9 cellular contexts compared by ENCODE assay signal in genomic region chr4:113645771-113646455, GRCh38.
DNase-seq lines count a peak whose midpoint lies in the region; ATAC-seq, FAIRE-seq and TF ChIP-seq lines count a peak whose summit lies in the region.
"Had no signal": no experiment of that assay in that cellular context is flagged by ENCODE, and none has a peak within 500 bp of the region (broad histone marks: within the 10 kb centered on the region; RNA-seq: fewer than 3 reads in every experiment).

No MANE protein-coding gene starts in this region.

- WGBS in A549 (ENCODE audit: missing lambda C conversion rate), result 2% methylated on average over 5 of the region's 5 CpGs
- 52 to 59% methylated on average over 5 of the region's 5 CpGs for WGBS in body of pancreas, 2 donors

- TF ChIP-seq EP300 in A549 (IDR thresholded peaks at IDR 0.05), result peak; percentile 69 to 82; a peak in 3 of 5 replicates

- H3K36me3 ChIP-seq in body of pancreas (replicated peaks in 1 of 2; ENCODE audit: insufficient read depth in 1 of 2, low read depth in 2 of 2), result no peaks in the 10 kb centered on the region

- peak; percentile 97 to 99 for ATAC-seq in A549
- peak; percentile 98 for ATAC-seq in body of pancreas
- no peak for ATAC-seq in GM19463 (IDR thresholded peaks at IDR 0.05; ENCODE audit: unreplicated experiment)

- CTCF ChIA-PET in A549 (lab: Yijun Ruan, JAX), result interaction anchor here (0.6 to 1.6 kb wide), 6 partner anchors 10 to 115 kb away, joined by 3 to 7 read pairs (median 4); no protein-coding TSS in a partner anchor

- peak; percentile 69 to 94 for DNase-seq in A549 (ENCODE audit: low read depth in 1 of 2, low spot score in 1 of 2)
- peak; percentile 68 for DNase-seq in HFFc6
- DNase-seq in body of pancreas, result peak; percentile 54 to 71 (median 67)
- DNase-seq in kidney glomerular epithelial cell (lab: John Stamatoyannopoulos, UW), result peak; percentile 74
- no peak for DNase-seq in activated T-helper 1 cell treated with anti-CD3 and anti-CD28 coated beads, Interleukin-12 subunit alpha, Interleukin-12 subunit beta, Interleukin-2, Interleukin-4 antibody, amounts not matched to agents 30 ng/mL and 10 ng/mL and 1 ng/mL, durations not matched to agents 14 hours and 24 hours and 36 hours (ENCODE audit: low spot score)
- DNase-seq in activated CD4-positive, alpha-beta T cell treated with anti-CD3 and anti-CD28 coated beads, Interleukin-2, amount 50 U/mL, for 1 hour, result no peak
- no peak for DNase-seq in GDM1 (lab: John Stamatoyannopoulos, UW)
- DNase-seq: posterior cingulate gyrus had no signal

- peaks cover 18% of the 10 kb centered on the region for H3K36me3 Mint-ChIP-seq in HFFc6 (ENCODE audit: low read depth)
- H3K36me3 Mint-ChIP-seq in activated T-helper 1 cell treated with anti-CD3 and anti-CD28 coated beads, Interleukin-12 subunit alpha, Interleukin-12 subunit beta, Interleukin-2, Interleukin-4 antibody, amounts not matched to agents 30 ng/mL and 10 ng/mL and 1 ng/mL, durations not matched to agents 14 hours and 24 hours and 36 hours (ENCODE audit: low read depth), result peaks cover 23% of the 10 kb centered on the region

- H3K9me3 ChIP-seq in A549 (no peaks in the 10 kb centered on the region), body of pancreas (no peaks in the 10 kb centered on the region)

- intact Hi-C loops in body of pancreas (cut with DNase I), result no loop called here
- intact Hi-C loops in activated T-helper 1 cell treated with anti-CD3 and anti-CD28 coated beads, Interleukin-12 subunit alpha, Interleukin-12 subunit beta, Interleukin-2, Interleukin-4 antibody, amounts not matched to agents 30 ng/mL and 10 ng/mL and 1 ng/mL, durations not matched to agents 14 hours and 24 hours and 36 hours (cut with micrococcal nuclease), result no loop called here

- peak overlapping the region; percentile 66 for H3K4me3 Mint-ChIP-seq in HFFc6
- H3K4me3 Mint-ChIP-seq in activated T-helper 1 cell treated with anti-CD3 and anti-CD28 coated beads, Interleukin-12 subunit alpha, Interleukin-12 subunit beta, Interleukin-2, Interleukin-4 antibody, amounts not matched to agents 30 ng/mL and 10 ng/mL and 1 ng/mL, durations not matched to agents 14 hours and 24 hours and 36 hours, result no peak overlapping the region

- peak overlapping the region; percentile 70 for H3K27ac Mint-ChIP-seq in HFFc6
- no peak overlapping the region for H3K27ac Mint-ChIP-seq in activated T-helper 1 cell treated with anti-CD3 and anti-CD28 coated beads, Interleukin-12 subunit alpha, Interleukin-12 subunit beta, Interleukin-2, Interleukin-4 antibody, amounts not matched to agents 30 ng/mL and 10 ng/mL and 1 ng/mL, durations not matched to agents 14 hours and 24 hours and 36 hours

- no peaks in the 10 kb centered on the region for H3K9me3 Mint-ChIP-seq in HFFc6
- no peaks in the 10 kb centered on the region for H3K9me3 Mint-ChIP-seq in activated T-helper 1 cell treated with anti-CD3 and anti-CD28 coated beads, Interleukin-12 subunit alpha, Interleukin-12 subunit beta, Interleukin-2, Interleukin-4 antibody, amounts not matched to agents 30 ng/mL and 10 ng/mL and 1 ng/mL, durations not matched to agents 14 hours and 24 hours and 36 hours

- peak; percentile 12 to 43; a peak in 4 of 5 replicates for TF ChIP-seq RAD21 in A549 (conservative IDR thresholded peaks at IDR 0.05 in 1 of 2, IDR thresholded peaks at IDR 0.05 in 1 of 2)

- TF ChIP-seq CTCF in A549 (IDR thresholded peaks at IDR 0.05) (no peak), HFFc6 (IDR thresholded peaks at IDR 0.05) (no peak), body of pancreas (IDR thresholded peaks at IDR 0.05) (no peak)

- H3K4me3 ChIP-seq in A549, result no peak overlapping the region
- no peak overlapping the region for H3K4me3 ChIP-seq in body of pancreas

- FAIRE-seq in A549 (lab: Jason Lieb, UNC), result no peak

- peak overlapping the region; percentile 90 to 92 for H3K27ac ChIP-seq in A549
- peak overlapping the region; percentile 20 to 76 (median 45) for H3K27ac ChIP-seq in body of pancreas

- TF ChIP-seq POLR2A in A549 (IDR thresholded peaks at IDR 0.05; ENCODE audit: low read length) (no peak), body of pancreas (IDR thresholded peaks at IDR 0.05) (no peak)

- no peaks in the 10 kb centered on the region for H3K27me3 ChIP-seq in body of pancreas

- H3K27me3 Mint-ChIP-seq in HFFc6 (ENCODE audit: insufficient read depth), result peaks cover 2% of the 10 kb centered on the region; the same call in 1 of the 2 replicates
- H3K27me3 Mint-ChIP-seq in activated T-helper 1 cell treated with anti-CD3 and anti-CD28 coated beads, Interleukin-12 subunit alpha, Interleukin-12 subunit beta, Interleukin-2, Interleukin-4 antibody, amounts not matched to agents 30 ng/mL and 10 ng/mL and 1 ng/mL, durations not matched to agents 14 hours and 24 hours and 36 hours (ENCODE audit: insufficient read depth), result no peaks in the 10 kb centered on the region

- peaks cover 57% of the 10 kb centered on the region for H3K4me1 Mint-ChIP-seq in HFFc6 (ENCODE audit: low read depth)
- H3K4me1 Mint-ChIP-seq in activated T-helper 1 cell treated with anti-CD3 and anti-CD28 coated beads, Interleukin-12 subunit alpha, Interleukin-12 subunit beta, Interleukin-2, Interleukin-4 antibody, amounts not matched to agents 30 ng/mL and 10 ng/mL and 1 ng/mL, durations not matched to agents 14 hours and 24 hours and 36 hours (ENCODE audit: low read depth), result peaks cover 56% of the 10 kb centered on the region

- peak overlapping the region; percentile 72 for H3K4me2 ChIP-seq in A549

- POLR2A ChIA-PET in A549 (lab: Yijun Ruan, JAX), result interaction anchor here (1.1 kb wide), 1 partner anchor 98 kb away, joined by 3 read pairs; no protein-coding TSS in a partner anchor

- peaks cover 72% of the 10 kb centered on the region for H3K4me1 ChIP-seq in A549
- peaks cover 43% of the 10 kb centered on the region for H3K4me1 ChIP-seq in body of pancreas

TF ChIP-seq in A549, 52 proteins besides CTCF, POLR2A, EP300 and RAD21:
- TF ChIP-seq, protein P1, sequence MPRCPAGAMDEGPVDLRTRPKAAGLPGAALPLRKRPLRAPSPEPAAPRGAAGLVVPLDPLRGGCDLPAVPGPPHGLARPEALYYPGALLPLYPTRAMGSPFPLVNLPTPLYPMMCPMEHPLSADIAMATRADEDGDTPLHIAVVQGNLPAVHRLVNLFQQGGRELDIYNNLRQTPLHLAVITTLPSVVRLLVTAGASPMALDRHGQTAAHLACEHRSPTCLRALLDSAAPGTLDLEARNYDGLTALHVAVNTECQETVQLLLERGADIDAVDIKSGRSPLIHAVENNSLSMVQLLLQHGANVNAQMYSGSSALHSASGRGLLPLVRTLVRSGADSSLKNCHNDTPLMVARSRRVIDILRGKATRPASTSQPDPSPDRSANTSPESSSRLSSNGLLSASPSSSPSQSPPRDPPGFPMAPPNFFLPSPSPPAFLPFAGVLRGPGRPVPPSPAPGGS (IDR thresholded peaks at IDR 0.05), result peak; percentile 66; the same call in 1 of the 3 replicates
- TF ChIP-seq GATA3 (IDR thresholded peaks at IDR 0.05; ENCODE audit: borderline replicate concordance) (peak; percentile 91), JUN (IDR thresholded peaks at IDR 0.05) (peak; percentile 56 to 67; a peak in 3 of 5 replicates), JUNB (IDR thresholded peaks at IDR 0.05) (peak; percentile 85), MAFK (IDR thresholded peaks at IDR 0.05; ENCODE audit: partially characterized antibody) (peak; percentile 100), PBX3 (IDR thresholded peaks at IDR 0.05) (peak; percentile 39; the same call in 1 of the 2 replicates), MAX (IDR thresholded peaks at IDR 0.05) (peak; percentile 46), FOSL2 (IDR thresholded peaks at IDR 0.05) (peak; percentile 72), FOSL2 (CRISPR knock-in tag; IDR thresholded peaks at IDR 0.05) (peak; percentile 77), RCOR1 (IDR thresholded peaks at IDR 0.05; ENCODE audit: low read depth, low read length) (no peak), KDM1A (IDR thresholded peaks at IDR 0.05; ENCODE audit: low read depth) (no peak), SMC3 (IDR thresholded peaks at IDR 0.05) (peak; percentile 32; the same call in 2 of the 3 replicates), NFE2L2 (conservative IDR thresholded peaks at IDR 0.05; ENCODE audit: low read length) (peak; percentile 68), HEYL (CRISPR knock-in tag; IDR thresholded peaks at IDR 0.05) (no peak), CEBPB (IDR thresholded peaks at IDR 0.05) (peak in 1 of 2 experiments; percentile 60; a peak in 2 of 4 replicates)

Comparison
In these comparisons a context has a peak if more than half of its experiments do, and no peak if none do; other contexts are left out.
1. DNase-seq: peak in A549 (2 of 2), HFFc6 (single experiment), body of pancreas (4 of 4) and kidney glomerular epithelial cell (single experiment); none in activated T-helper 1 cell treated with anti-CD3 and anti-CD28 coated beads, Interleukin-12 subunit alpha, Interleukin-12 subunit beta, Interleukin-2, Interleukin-4 antibody, amounts not matched to agents 30 ng/mL and 10 ng/mL and 1 ng/mL, durations not matched to agents 14 hours and 24 hours and 36 hours (single experiment), activated CD4-positive, alpha-beta T cell treated with anti-CD3 and anti-CD28 coated beads, Interleukin-2, amount 50 U/mL, for 1 hour (single experiment) and GDM1 (single experiment).